In genomic region chr12:94938583-94938982, GRCh38 we compare ENCODE assay signal across 20 cellular contexts.
A peak's percentile ranks its signal among the peaks of the same experiment; 100 is the strongest.
DNase-seq lines count a peak whose midpoint lies in the region; ATAC-seq, FAIRE-seq and TF ChIP-seq lines count a peak whose summit lies in the region.
"Had no signal": no experiment of that assay in that cellular context is flagged by ENCODE, and none has a peak within 500 bp of the region (broad histone marks: within the 10 kb centered on the region; RNA-seq: fewer than 3 reads in every experiment).

No MANE protein-coding gene starts in this region.

- no peak overlapping the region for H3K27ac ChIP-seq in DND-41 (ENCODE audit: low read length)
- H3K27ac ChIP-seq: RWPE1, SK-N-MC had no signal

- no peak for TF ChIP-seq CTCF in DND-41 (IDR thresholded peaks at IDR 0.05; ENCODE audit: borderline replicate concordance, extremely low read depth, low read length, poor library complexity, severe bottlenecking)
- no peak for TF ChIP-seq CTCF in natural killer cell (IDR thresholded peaks at IDR 0.05)

- peak overlapping the region; percentile 54 for H3K27ac Mint-ChIP-seq in activated CD4-positive, alpha-beta memory T cell treated with anti-CD3 and anti-CD28 coated beads, Interleukin-2, amount 10 ng/mL, durations not matched to agents 7 days and 5 days
- no peak overlapping the region for H3K27ac Mint-ChIP-seq in activated CD4-positive, alpha-beta memory T cell treated with anti-CD3 and anti-CD28 coated beads for 36 hours
- H3K27ac Mint-ChIP-seq in T-helper 17 cell: peak overlapping the region; percentile 27
- H3K27ac Mint-ChIP-seq in natural killer cell: peak overlapping the region; percentile 80 to 85
- H3K27ac Mint-ChIP-seq: B cell, CD14-positive monocyte had no signal

- TF ChIP-seq POLR2A in GM12892 (IDR thresholded peaks at IDR 0.05; ENCODE audit: low read depth, low read length): no peak

- H3K4me2 ChIP-seq in DND-41 (ENCODE audit: insufficient read depth, low read length): no peak overlapping the region

- H3K27me3 Mint-ChIP-seq in activated CD4-positive, alpha-beta memory T cell treated with anti-CD3 and anti-CD28 coated beads, Interleukin-2, amount 10 ng/mL, durations not matched to agents 7 days and 5 days: no peaks in the 10 kb centered on the region
- no peaks in the 10 kb centered on the region for H3K27me3 Mint-ChIP-seq in activated CD4-positive, alpha-beta memory T cell treated with anti-CD3 and anti-CD28 coated beads for 36 hours
- H3K27me3 Mint-ChIP-seq in T-helper 17 cell (no peaks in the 10 kb centered on the region), natural killer cell (ENCODE audit: low read depth in 2 of 2) (no peaks in the 10 kb centered on the region)
- H3K27me3 Mint-ChIP-seq: B cell had no signal

- no peaks in the 10 kb centered on the region for H4K20me1 ChIP-seq in DND-41 (ENCODE audit: insufficient read depth, low read length)

- peaks cover 3% of the 10 kb centered on the region for H3K4me1 ChIP-seq in DND-41 (ENCODE audit: insufficient read depth, low read length)

- H3K36me3 Mint-ChIP-seq in activated CD4-positive, alpha-beta memory T cell treated with anti-CD3 and anti-CD28 coated beads, Interleukin-2, amount 10 ng/mL, durations not matched to agents 7 days and 5 days (ENCODE audit: low read depth): peaks cover 10% of the 10 kb centered on the region
- H3K36me3 Mint-ChIP-seq in activated CD4-positive, alpha-beta memory T cell treated with anti-CD3 and anti-CD28 coated beads for 36 hours: no peaks in the 10 kb centered on the region
- H3K36me3 Mint-ChIP-seq in T-helper 17 cell (ENCODE audit: low read depth): no peaks in the 10 kb centered on the region
- peaks cover 2% of the 10 kb centered on the region for H3K36me3 Mint-ChIP-seq in natural killer cell
- H3K36me3 Mint-ChIP-seq: CD14-positive monocyte had no signal

- no peak overlapping the region for H3K9ac ChIP-seq in DND-41 (ENCODE audit: low read depth, low read length)

- H3K9me3 Mint-ChIP-seq in activated CD4-positive, alpha-beta memory T cell treated with anti-CD3 and anti-CD28 coated beads, Interleukin-2, amount 10 ng/mL, durations not matched to agents 7 days and 5 days: peaks cover 7% of the 10 kb centered on the region
- H3K9me3 Mint-ChIP-seq in activated CD4-positive, alpha-beta memory T cell treated with anti-CD3 and anti-CD28 coated beads for 36 hours: no peaks in the 10 kb centered on the region
- H3K9me3 Mint-ChIP-seq in natural killer cell: peaks cover under 1% of the 10 kb centered on the region in 2 donors

- CTCF ChIA-PET in activated CD4-positive, alpha-beta memory T cell treated with anti-CD3 and anti-CD28 coated beads, Interleukin-2, amount 10 ng/mL, durations not matched to agents 7 days and 5 days (lab: Charles Lee): interaction anchor here (1.6 kb wide), 1 partner anchor 65 kb away, joined by 4 read pairs; the partner anchor contains the start of gene NDUFA12
- CTCF ChIA-PET in activated CD4-positive, alpha-beta memory T cell treated with anti-CD3 and anti-CD28 coated beads for 36 hours (lab: Charles Lee): no interaction called here

- no peak for FAIRE-seq in GM12892 (lab: Jason Lieb, UNC)

- POLR2A ChIA-PET in activated CD4-positive, alpha-beta memory T cell treated with anti-CD3 and anti-CD28 coated beads, Interleukin-2, amount 10 ng/mL, durations not matched to agents 7 days and 5 days (lab: Charles Lee): interaction anchor here (1.7 kb wide), 1 partner anchor 64 kb away, joined by 10 read pairs; the partner anchor contains the start of gene NDUFA12
- POLR2A ChIA-PET in activated CD4-positive, alpha-beta memory T cell treated with anti-CD3 and anti-CD28 coated beads for 36 hours (lab: Charles Lee): no interaction called here

- no peaks in the 10 kb centered on the region for H3K9me3 ChIP-seq in DND-41 (ENCODE audit: insufficient read depth, low read length, severe bottlenecking)
- H3K9me3 ChIP-seq in T-helper 17 cell (ENCODE audit: control insufficient read depth, low read length, poor library complexity, severe bottlenecking): no peaks in the 10 kb centered on the region
- H3K9me3 ChIP-seq: MG63 had no signal

- H3K4me3 ChIP-seq in DND-41 (ENCODE audit: low read depth in 1 of 2, low read length in 2 of 2): no peak overlapping the region
- H3K4me3 ChIP-seq: MG63, SK-N-MC had no signal

- no peak overlapping the region for H3K4me3 Mint-ChIP-seq in activated CD4-positive, alpha-beta memory T cell treated with anti-CD3 and anti-CD28 coated beads, Interleukin-2, amount 10 ng/mL, durations not matched to agents 7 days and 5 days
- no peak overlapping the region for H3K4me3 Mint-ChIP-seq in activated CD4-positive, alpha-beta memory T cell treated with anti-CD3 and anti-CD28 coated beads for 36 hours
- H3K4me3 Mint-ChIP-seq in T-helper 17 cell (no peak overlapping the region), natural killer cell (no peak overlapping the region)
- H3K4me3 Mint-ChIP-seq: B cell, CD14-positive monocyte had no signal

- H2AFZ ChIP-seq in DND-41 (ENCODE audit: low read depth, low read length): no peak overlapping the region

- H3K79me2 ChIP-seq in DND-41 (ENCODE audit: insufficient read depth, low read length): no peaks in the 10 kb centered on the region

- ATAC-seq in DND-41 (ENCODE audit: insufficient read depth, low read depth) (peak; percentile 40; the same call in 2 of the 3 replicates), T-helper 17 cell (no peak), natural killer cell (peak in 2 of 3 donors; percentile 42 to 43), GM18867 (IDR thresholded peaks at IDR 0.05; ENCODE audit: unreplicated experiment) (no peak)

- H3K4me1 Mint-ChIP-seq in activated CD4-positive, alpha-beta memory T cell treated with anti-CD3 and anti-CD28 coated beads, Interleukin-2, amount 10 ng/mL, durations not matched to agents 7 days and 5 days: peaks cover 42% of the 10 kb centered on the region
- H3K4me1 Mint-ChIP-seq in activated CD4-positive, alpha-beta memory T cell treated with anti-CD3 and anti-CD28 coated beads for 36 hours (ENCODE audit: low read depth): peaks cover 28% of the 10 kb centered on the region
- H3K4me1 Mint-ChIP-seq in T-helper 17 cell (peaks cover 28% of the 10 kb centered on the region), natural killer cell (peaks cover 45 to 46% of the 10 kb centered on the region in 2 donors)

- peak; percentile 29 for DNase-seq in activated CD4-positive, alpha-beta memory T cell treated with anti-CD3 and anti-CD28 coated beads, Interleukin-2, amount 10 ng/mL, durations not matched to agents 7 days and 5 days
- DNase-seq in activated CD4-positive, alpha-beta memory T cell treated with anti-CD3 and anti-CD28 coated beads for 36 hours: no peak
- no peak for DNase-seq in DND-41
- DNase-seq in T-helper 17 cell: no peak
- peak; percentile 23 for DNase-seq in natural killer cell
- DNase-seq in GM12892 (ENCODE audit: insufficient read length): no peak
- DNase-seq: MG63; NCI-H1092; NCI-H146; NCI-H2029; NCI-H2227 treated with DMSO at 0.1 percent for 48 hours; NCI-H524; NCI-H774; NK-92 treated with Interleukin-12 subunit alpha and Interleukin-12 subunit beta, amount 100 ng/mL, for 24 hours; SHP77 treated with DMSO at 0.1 percent for 48 hours had no signal

- no peaks in the 10 kb centered on the region for H3K27me3 ChIP-seq in DND-41 (ENCODE audit: insufficient read depth, low read length, poor library complexity)
- H3K27me3 ChIP-seq: MG63 had no signal

- no peaks in the 10 kb centered on the region for H3K36me3 ChIP-seq in DND-41 (ENCODE audit: insufficient read depth, low read length)
- H3K36me3 ChIP-seq: MG63 had no signal

- intact Hi-C loops in activated CD4-positive, alpha-beta memory T cell treated with anti-CD3 and anti-CD28 coated beads for 36 hours (cut with micrococcal nuclease): no loop called here
- intact Hi-C loops in natural killer cell (cut with micrococcal nuclease): no loop called here

Comparison
In these comparisons a context has a peak if more than half of its experiments do, and no peak if none do; other contexts are left out.
1. DNase-seq: peak in activated CD4-positive, alpha-beta memory T cell treated with anti-CD3 and anti-CD28 coated beads, Interleukin-2, amount 10 ng/mL, durations not matched to agents 7 days and 5 days (single experiment) and natural killer cell (single experiment); none in activated CD4-positive, alpha-beta memory T cell treated with anti-CD3 and anti-CD28 coated beads for 36 hours (single experiment), DND-41 (single experiment), T-helper 17 cell (0 of 3) and GM12892 (single experiment).
2. ATAC-seq: peak in DND-41 (single experiment) and natural killer cell (2 of 3); none in T-helper 17 cell (single experiment) and GM18867 (single experiment).